8 cellular contexts compared by ENCODE assay signal in genomic region chr2:188978291-188979081, GRCh38. TPM values are rescaled to one million over a fixed set of nuclear protein-coding genes. Genes with fewer than 3 reads are reported as not detected.
DNase-seq lines count a peak whose midpoint lies in the region; ATAC-seq, FAIRE-seq and TF ChIP-seq lines count a peak whose summit lies in the region.

No MANE protein-coding gene starts in this region.

- H3K36me3 ChIP-seq in bronchial epithelial cell (ENCODE audit: control insufficient read depth, insufficient read depth, low read length) (no peaks in the 10 kb centered on the region), muscle layer of duodenum (ENCODE audit: control insufficient read depth in 1 of 2, insufficient read depth in 2 of 2, low read length in 2 of 2) (peaks cover 0 to 59% of the 10 kb centered on the region in 2 donors)

- H3K9me3 ChIP-seq in muscle layer of duodenum (ENCODE audit: control insufficient read depth in 1 of 2, low read length in 2 of 2): no peaks in the 10 kb centered on the region

- no peak for TF ChIP-seq POLR2A in erythroblast (IDR thresholded peaks at IDR 0.05; ENCODE audit: low read length)

- H3K27me3 ChIP-seq in bronchial epithelial cell (ENCODE audit: control insufficient read depth, insufficient read depth, low read length): no peaks in the 10 kb centered on the region
- no peaks in the 10 kb centered on the region for H3K27me3 ChIP-seq in muscle layer of duodenum (ENCODE audit: low read depth, low read length)

- TF ChIP-seq CTCF in GM12872 (IDR thresholded peaks at IDR 0.05; ENCODE audit: insufficient read depth, low read depth, low read length) (peak; percentile 27; the same call in 1 of the 3 replicates), bronchial epithelial cell (IDR thresholded peaks at IDR 0.05; ENCODE audit: insufficient read depth, low read length, severe bottlenecking) (peak; percentile 21)

- FAIRE-seq in bronchial epithelial cell (lab: Jason Lieb, UNC): no peak

- DNase-seq in bronchial epithelial cell (ENCODE audit: low read depth): peak; percentile 45
- DNase-seq in NCI-H2171 treated with DMSO at 0.1 percent for 48 hours (lab: John Stamatoyannopoulos, UW): no peak
- DNase-seq in ureter (ENCODE audit: low spot score): no peak
- no peak for DNase-seq in erythroblast (lab: John Stamatoyannopoulos, UW)

- no peak overlapping the region for H3K4me3 ChIP-seq in bronchial epithelial cell (ENCODE audit: low read depth, low read length)
- H3K4me3 ChIP-seq in muscle layer of duodenum (ENCODE audit: low read depth in 1 of 2, low read length in 2 of 2): peak overlapping the region; percentile 48 to 86

- no peaks in the 10 kb centered on the region for H3K4me1 ChIP-seq in muscle layer of duodenum (ENCODE audit: control insufficient read depth in 1 of 2, insufficient read depth in 2 of 2, low read length in 2 of 2)

- ATAC-seq in GM21528 (IDR thresholded peaks at IDR 0.05; ENCODE audit: low FRiP score, unreplicated experiment) (peak; percentile 85), HG03571 (IDR thresholded peaks at IDR 0.05; ENCODE audit: unreplicated experiment) (peak; percentile 68)

- peak overlapping the region; percentile 94 for H3K27ac ChIP-seq in muscle layer of duodenum (ENCODE audit: low read length)

RNA-seq across cellular contexts. Expression of gene COL3A1, which starts 4.3 kb away (rescaled TPM):
- total RNA-seq in bronchial epithelial cell (1.4 and 43.4 TPM in 2 replicates), ureter (174 TPM)
